In genomic region chr7:85178531-85179298, GRCh38 we compare ENCODE assay signal across 22 cellular contexts. TPM values are rescaled to one million over a fixed set of nuclear protein-coding genes. Genes with fewer than 3 reads are reported as not detected.
"Had no signal": no experiment of that assay in that cellular context is flagged by ENCODE, and none has a peak within 500 bp of the region (broad histone marks: within the 10 kb centered on the region; RNA-seq: fewer than 3 reads in every experiment).

No MANE protein-coding gene starts in this region.

- DNase-seq: activated CD4-positive, alpha-beta T cell treated with anti-CD3 and anti-CD28 coated beads for 36 hours; activated CD4-positive, CD25-positive, alpha-beta regulatory T cell; activated naive CD4-positive, alpha-beta T cell; activated T-cell treated with anti-CD3 and anti-CD28 coated beads for 4 hours; activated T-cell treated with anti-CD3 and anti-CD28 coated beads, Interleukin-2, amount 50 U/mL, for 72 hours; anterior cingulate cortex; dermis blood vessel endothelial cell; effector CD4-positive, alpha-beta T cell; esophagus squamous epithelium; head of caudate nucleus; hypothalamus; immature natural killer cell; kidney; left colon; natural killer cell; right cardiac atrium; stimulated activated CD4-positive, alpha-beta T cell treated with anti-CD3 and anti-CD28 coated beads, Interleukin-15, amount 100 ng/mL, for 24 hours; stimulated activated CD4-positive, alpha-beta T cell treated with anti-CD3 and anti-CD28 coated beads, Interleukin-2, amount 100 ng/mL, for 24 hours; stimulated activated naive CD4-positive, alpha-beta T cell treated with Interleukin-2 at 50 U/mL for 16 hours had no signal

- H3K4me1 ChIP-seq: esophagus squamous epithelium, tibial nerve had no signal

- H3K27me3 ChIP-seq: esophagus squamous epithelium, tibial nerve had no signal

- H3K27ac ChIP-seq: epithelial cell of prostate, esophagus squamous epithelium, tibial nerve had no signal

- H3K4me3 ChIP-seq: esophagus squamous epithelium, tibial nerve had no signal

- H3K36me3 ChIP-seq: esophagus squamous epithelium, tibial nerve had no signal

- ATAC-seq: activated CD4-positive, alpha-beta T cell treated with anti-CD3 and anti-CD28 coated beads for 36 hours; activated naive CD4-positive, alpha-beta T cell treated with anti-CD3 and anti-CD28 coated beads, Interleukin-2, amount 50 U/mL, for 72 hours; activated T-cell treated with anti-CD3 and anti-CD28 coated beads, Interleukin-2, amount 50 U/mL, for 72 hours; left colon; natural killer cell; right cardiac atrium had no signal

RNA-seq across cellular contexts. Expression of gene SEMA3D, which starts 8.1 kb away (rescaled TPM):
- total RNA-seq: activated CD4-positive, alpha-beta T cell treated with anti-CD3 and anti-CD28 coated beads for 36 hours; activated naive CD4-positive, alpha-beta T cell treated with anti-CD3 and anti-CD28 coated beads, Interleukin-2, amount 50 U/mL, for 72 hours; natural killer cell had no signal
- polyA plus RNA-seq: immature natural killer cell had no signal
